1 cellular context compared by ENCODE assay signal in genomic region chr14:104112609-104113571, GRCh38.
TF ChIP-seq lines count a peak whose summit lies in the region.

No MANE protein-coding gene starts in this region.

TF ChIP-seq in HepG2, 621 proteins besides CTCF, POLR2A, EP300 and RAD21:
- TF ChIP-seq ZFP1 (CRISPR knock-in tag; IDR thresholded peaks at IDR 0.05), result no peak
- no peak for TF ChIP-seq SALL1 (CRISPR knock-in tag; IDR thresholded peaks at IDR 0.05)
- no peak for TF ChIP-seq ZNF362 (CRISPR knock-in tag; IDR thresholded peaks at IDR 0.05; ENCODE audit: borderline replicate concordance)
- no peak for TF ChIP-seq DNMT1 (CRISPR knock-in tag; IDR thresholded peaks at IDR 0.05)
- no peak for TF ChIP-seq ZNF101 (CRISPR knock-in tag; IDR thresholded peaks at IDR 0.05; ENCODE audit: borderline replicate concordance, low read depth)
- no peak for TF ChIP-seq GMEB2 (CRISPR knock-in tag; IDR thresholded peaks at IDR 0.05; ENCODE audit: low read depth)
- no peak for TF ChIP-seq KMT2A (CRISPR knock-in tag; IDR thresholded peaks at IDR 0.05)
- no peak for TF ChIP-seq PRDM10 (CRISPR knock-in tag; IDR thresholded peaks at IDR 0.05; ENCODE audit: low read depth)
- TF ChIP-seq ZNF883 (CRISPR knock-in tag; IDR thresholded peaks at IDR 0.05; ENCODE audit: not compliant biosample characterization), result no peak
- no peak for TF ChIP-seq ZNF768 (CRISPR knock-in tag; IDR thresholded peaks at IDR 0.05)
- no peak for TF ChIP-seq HDAC1 (CRISPR knock-in tag; IDR thresholded peaks at IDR 0.05)
- no peak for TF ChIP-seq ZNF788 (CRISPR knock-in tag; IDR thresholded peaks at IDR 0.05; ENCODE audit: borderline replicate concordance)
- no peak for TF ChIP-seq TRIM22 (IDR thresholded peaks at IDR 0.05)
- no peak for TF ChIP-seq ZNF180 (CRISPR knock-in tag; IDR thresholded peaks at IDR 0.05; ENCODE audit: borderline replicate concordance, low read depth)
- TF ChIP-seq ZNF563 (CRISPR knock-in tag; IDR thresholded peaks at IDR 0.05), result no peak
- no peak for TF ChIP-seq ZNF501 (CRISPR knock-in tag; IDR thresholded peaks at IDR 0.05)
- no peak for TF ChIP-seq FOXA3 (CRISPR knock-in tag; IDR thresholded peaks at IDR 0.05)
- TF ChIP-seq ZFP36 (IDR thresholded peaks at IDR 0.05; ENCODE audit: borderline replicate concordance, low read depth, low read length, partially characterized antibody), result no peak
